Comparison of ENCODE assay signal across 8 cellular contexts in genomic region chr13:99087954-99088491, GRCh38.
A peak's percentile ranks its signal among the peaks of the same experiment; 100 is the strongest.
DNase-seq lines count a peak whose midpoint lies in the region; ATAC-seq, FAIRE-seq and TF ChIP-seq lines count a peak whose summit lies in the region.

No MANE protein-coding gene starts in this region.

- H3K4me1 Mint-ChIP-seq in stimulated activated memory B cell treated with anti-CD40 and anti-IgM and Interleukin-4, amounts not matched to agents 10 μg/mL and 1 μg/mL and 100 μg/mL, for 72 hours, result peaks cover 31% of the 10 kb centered on the region

- H3K27ac ChIP-seq in OCI-LY7 (ENCODE audit: low read depth, low read length, poor library complexity, severe bottlenecking) (peak overlapping the region; percentile 84), keratinocyte (ENCODE audit: control insufficient read depth, insufficient read depth, low read length) (peak overlapping the region; percentile 83)

- POLR2A ChIA-PET in OCI-LY7 (lab: Charles Lee), result interaction anchor here (0.7 to 1.7 kb wide), 4 partner anchors 11 to 178 kb away, joined by 3 to 7 read pairs (median 4); no protein-coding TSS in a partner anchor

- H2AFZ ChIP-seq in OCI-LY7 (ENCODE audit: low read length), result peak overlapping the region; percentile 97
- H2AFZ ChIP-seq in keratinocyte (ENCODE audit: control insufficient read depth, low read length), result peak overlapping the region; percentile 91

- dilution Hi-C loops in keratinocyte (cut with MboI; ENCODE audit: extremely low pct_ligation_motif_present, low sequenced_read_pairs), result no loop called here

- H3K36me3 ChIP-seq in OCI-LY7 (ENCODE audit: insufficient read depth, low read length) (no peaks in the 10 kb centered on the region), keratinocyte (ENCODE audit: control insufficient read depth in 2 of 2, extremely low read depth in 1 of 2, insufficient read depth in 2 of 2, low read length in 2 of 2) (no peaks in the 10 kb centered on the region)

- H3K36me3 Mint-ChIP-seq in stimulated activated memory B cell treated with anti-CD40 and anti-IgM and Interleukin-4, amounts not matched to agents 10 μg/mL and 1 μg/mL and 100 μg/mL, for 72 hours, result no peaks in the 10 kb centered on the region

- H3K79me2 ChIP-seq in OCI-LY7 (ENCODE audit: insufficient read depth, low read depth, low read length) (peaks cover 20% of the 10 kb centered on the region; the same call in 1 of the 2 replicates), keratinocyte (ENCODE audit: control insufficient read depth, insufficient read depth, low read length) (peaks cover 33% of the 10 kb centered on the region)

- H3K27me3 Mint-ChIP-seq in stimulated activated memory B cell treated with anti-CD40 and anti-IgM and Interleukin-4, amounts not matched to agents 10 μg/mL and 1 μg/mL and 100 μg/mL, for 72 hours, result peaks cover 4% of the 10 kb centered on the region

- in situ Hi-C loops in astrocyte of the cerebellum (cut with HindIII; ENCODE audit: low sequenced_read_pairs), result no loop called here

- intact Hi-C loops in OCI-LY7 (cut with micrococcal nuclease; ENCODE audit: unreplicated experiment), result loop anchor here (2.0 to 5.0 kb wide), 2 partner anchors 37 to 414 kb away; partner anchors contain the start of gene TM9SF2

- H3K9ac ChIP-seq in keratinocyte (ENCODE audit: control insufficient read depth, extremely low read depth, insufficient read depth, low read length), result peak overlapping the region; percentile 88

- TF ChIP-seq CTCF in OCI-LY7 (conservative IDR thresholded peaks at IDR 0.05; ENCODE audit: low read length) (no peak), astrocyte of the cerebellum (IDR thresholded peaks at IDR 0.05; ENCODE audit: low read depth, low read length, missing control alignments) (no peak), keratinocyte (optimal IDR thresholded peaks at IDR 0.05 in 1 of 3, IDR thresholded peaks at IDR 0.05 in 1 of 3, conservative IDR thresholded peaks at IDR 0.05 in 1 of 3; ENCODE audit: extremely low read depth in 1 of 3, insufficient read depth in 2 of 3, low read length in 3 of 3) (no peak)

- H4K20me1 ChIP-seq in OCI-LY7 (ENCODE audit: insufficient read depth, low read length) (no peaks in the 10 kb centered on the region), keratinocyte (ENCODE audit: control insufficient read depth, extremely low read depth, insufficient read depth, low read length) (no peaks in the 10 kb centered on the region)

- peaks cover 31% of the 10 kb centered on the region for H3K4me1 ChIP-seq in OCI-LY7 (ENCODE audit: insufficient read depth, low read length, poor library complexity, severe bottlenecking)
- H3K4me1 ChIP-seq in keratinocyte (ENCODE audit: control insufficient read depth, extremely low read depth, insufficient read depth, low read length), result peaks cover 14% of the 10 kb centered on the region

- no peaks in the 10 kb centered on the region for H3K9me3 ChIP-seq in OCI-LY7 (ENCODE audit: low read length)
- H3K9me3 ChIP-seq in keratinocyte (ENCODE audit: control insufficient read depth, low read depth, low read length), result no peaks in the 10 kb centered on the region

- H3K27ac Mint-ChIP-seq in stimulated activated memory B cell treated with anti-CD40 and anti-IgM and Interleukin-4, amounts not matched to agents 10 μg/mL and 1 μg/mL and 100 μg/mL, for 72 hours, result peak overlapping the region; percentile 84

- H3K27me3 ChIP-seq in keratinocyte (ENCODE audit: control insufficient read depth, extremely low read depth, insufficient read depth, low read length), result no peaks in the 10 kb centered on the region

- H3K4me3 ChIP-seq in OCI-LY7 (ENCODE audit: low read depth, low read length, poor library complexity, severe bottlenecking) (peak overlapping the region; percentile 82), astrocyte of the cerebellum (ENCODE audit: low read depth, low read length) (peak overlapping the region; percentile 65), keratinocyte (ENCODE audit: control insufficient read depth in 2 of 3, extremely low read depth in 1 of 3, insufficient read depth in 2 of 3, low read depth in 1 of 3, low read length in 3 of 3) (peak overlapping the region; percentile 81 to 84 (median 83))

- DNase-seq in activated T-cell treated with anti-CD3 and anti-CD28 coated beads for 24 hours (ENCODE audit: low read depth), result peak; percentile 11
- DNase-seq in activated T-cell treated with anti-CD3 and anti-CD28 coated beads for 4 hours, result no peak
- peak; percentile 35 for DNase-seq in OCI-LY7 (ENCODE audit: low spot score)
- DNase-seq in astrocyte of the cerebellum (ENCODE audit: low read depth), result no peak
- DNase-seq in keratinocyte (ENCODE audit: low read depth, low spot score), result peak; percentile 7
- DNase-seq in AG08396 (ENCODE audit: low spot score), result no peak

- H3K9me2 ChIP-seq in OCI-LY7 (ENCODE audit: insufficient read depth, low read length), result no peaks in the 10 kb centered on the region

- CTCF ChIA-PET in OCI-LY7 (lab: Charles Lee; ENCODE audit: unreplicated experiment), result interaction anchor here (0.8 kb wide), 1 partner anchor 210 kb away, joined by 3 read pairs; no protein-coding TSS in a partner anchor

- peak; percentile 67 for FAIRE-seq in keratinocyte (lab: Jason Lieb, UNC)

- peak; percentile 4 for ATAC-seq in HG03097 (IDR thresholded peaks at IDR 0.05; ENCODE audit: low FRiP score, unreplicated experiment)
- peak; percentile 46 for ATAC-seq in stimulated activated memory B cell treated with anti-CD40 and anti-IgM and Interleukin-4, amounts not matched to agents 10 μg/mL and 1 μg/mL and 100 μg/mL, for 72 hours

- H3K4me3 Mint-ChIP-seq in stimulated activated memory B cell treated with anti-CD40 and anti-IgM and Interleukin-4, amounts not matched to agents 10 μg/mL and 1 μg/mL and 100 μg/mL, for 72 hours, result peak overlapping the region; percentile 98

- H3K4me2 ChIP-seq in OCI-LY7 (ENCODE audit: low read length), result peak overlapping the region; percentile 95
- H3K4me2 ChIP-seq in keratinocyte (ENCODE audit: control insufficient read depth, extremely low read depth, insufficient read depth, low read depth, low read length), result peak overlapping the region; percentile 88

- H3K9me1 ChIP-seq in keratinocyte (ENCODE audit: control insufficient read depth, extremely low read depth, insufficient read depth, low read length), result no peaks in the 10 kb centered on the region

- no peaks in the 10 kb centered on the region for H3K9me3 Mint-ChIP-seq in stimulated activated memory B cell treated with anti-CD40 and anti-IgM and Interleukin-4, amounts not matched to agents 10 μg/mL and 1 μg/mL and 100 μg/mL, for 72 hours

- TSS peak; percentile 89 for BruUV-seq in OCI-LY7 (replicated peaks; lab: Mats Ljungman, UMichigan)

Comparison
In these comparisons a context has a peak if more than half of its experiments do, and no peak if none do; other contexts are left out.
1. DNase-seq: peak in activated T-cell treated with anti-CD3 and anti-CD28 coated beads for 24 hours (single experiment), OCI-LY7 (single experiment) and keratinocyte (single experiment); none in activated T-cell treated with anti-CD3 and anti-CD28 coated beads for 4 hours (single experiment), astrocyte of the cerebellum (single experiment) and AG08396 (single experiment).
2. Peak in every context shown above with its lines, with median percentiles within 50 percentile points of each other: H3K4me3 ChIP-seq.